Comparison of ENCODE assay signal across 22 cellular contexts in genomic region chr12:107440596-107440995, GRCh38.
DNase-seq lines count a peak whose midpoint lies in the region; ATAC-seq and TF ChIP-seq lines count a peak whose summit lies in the region.
"Had no signal": no experiment of that assay in that cellular context is flagged by ENCODE, and none has a peak within 500 bp of the region (broad histone marks: within the 10 kb centered on the region; RNA-seq: fewer than 3 reads in every experiment).

No MANE protein-coding gene starts in this region.

- H3K14ac ChIP-seq in IMR-90 (replicated peaks; ENCODE audit: low read depth, low read length) = no peak overlapping the region

- H2AK5ac ChIP-seq in IMR-90 (ENCODE audit: low read depth, low read length) = no peak overlapping the region

- no peak for TF ChIP-seq RAD21 in IMR-90 (IDR thresholded peaks at IDR 0.05; ENCODE audit: low read length)

- no peaks in the 10 kb centered on the region for H3K36me3 Mint-ChIP-seq in activated T-cell treated with anti-CD3 and anti-CD28 coated beads, Interleukin-2, amount 50 U/mL, for 72 hours (ENCODE audit: insufficient read depth in 2 of 2)
- H3K36me3 Mint-ChIP-seq in central memory CD8-positive, alpha-beta T cell (ENCODE audit: insufficient read depth) = no peaks in the 10 kb centered on the region
- H3K36me3 Mint-ChIP-seq in neural progenitor cell = no peaks in the 10 kb centered on the region
- H3K36me3 Mint-ChIP-seq: IgD-negative memory B cell had no signal

- intact Hi-C loops in IMR-90 (cut with micrococcal nuclease) = no loop called here
- intact Hi-C loops in sigmoid colon (cut with DNase I) = no loop called here

- no peak for TF ChIP-seq CTCF in IMR-90 (conservative IDR thresholded peaks at IDR 0.05; ENCODE audit: low read depth, low read length)
- TF ChIP-seq CTCF in neural progenitor cell (IDR thresholded peaks at IDR 0.05) = no peak
- no peak for TF ChIP-seq CTCF in sigmoid colon (IDR thresholded peaks at IDR 0.05)
- no peak for TF ChIP-seq CTCF in suprapubic skin (IDR thresholded peaks at IDR 0.05)

- H3K4me1 Mint-ChIP-seq in activated T-cell treated with anti-CD3 and anti-CD28 coated beads, Interleukin-2, amount 50 U/mL, for 72 hours (ENCODE audit: low read depth) = peaks cover 23% of the 10 kb centered on the region
- H3K4me1 Mint-ChIP-seq in central memory CD8-positive, alpha-beta T cell = peaks cover 18% of the 10 kb centered on the region
- peaks cover 26% of the 10 kb centered on the region for H3K4me1 Mint-ChIP-seq in neural progenitor cell

- no peak overlapping the region for H2AK9ac ChIP-seq in IMR-90 (replicated peaks; ENCODE audit: low read depth, low read length, poor library complexity)

- H3K27ac ChIP-seq in IMR-90 (ENCODE audit: insufficient read depth, low read length) (no peak overlapping the region), neural progenitor cell (no peak overlapping the region), sigmoid colon (no peak overlapping the region), suprapubic skin (no peak overlapping the region)

- H3K9me1 ChIP-seq in IMR-90 (ENCODE audit: insufficient read depth, low read length) = peaks cover 7% of the 10 kb centered on the region

- no peaks in the 10 kb centered on the region for H3K79me2 ChIP-seq in neural progenitor cell (ENCODE audit: low read depth)

- no peak overlapping the region for H2BK120ac ChIP-seq in IMR-90 (ENCODE audit: low read depth, low read length)

- H3K9me3 Mint-ChIP-seq in activated T-cell treated with anti-CD3 and anti-CD28 coated beads, Interleukin-2, amount 50 U/mL, for 72 hours = no peaks in the 10 kb centered on the region
- no peaks in the 10 kb centered on the region for H3K9me3 Mint-ChIP-seq in central memory CD8-positive, alpha-beta T cell
- no peaks in the 10 kb centered on the region for H3K9me3 Mint-ChIP-seq in neural progenitor cell
- H3K9me3 Mint-ChIP-seq: CD8-positive, alpha-beta memory T cell had no signal

- H3K4me1 ChIP-seq in IMR-90 (ENCODE audit: control insufficient read depth, insufficient read depth, low read length) (peaks cover 4% of the 10 kb centered on the region), neural progenitor cell (peaks cover 14% of the 10 kb centered on the region), sigmoid colon (peaks cover 0 to 8% (median 2%) of the 10 kb centered on the region in 4 donors), suprapubic skin (no peaks in the 10 kb centered on the region)

- dilution Hi-C loops in IMR-90 (cut with HindIII; ENCODE audit: low sequenced_read_pairs, unreplicated experiment) = no loop called here

- H3F3A ChIP-seq in neural progenitor cell (ENCODE audit: low read depth) = peaks cover 11% of the 10 kb centered on the region

- H3K4me2 ChIP-seq in IMR-90 (ENCODE audit: low read depth, low read length) (no peak overlapping the region), neural progenitor cell (no peak overlapping the region)

- H2BK20ac ChIP-seq in IMR-90 (ENCODE audit: low read depth, low read length) = no peak overlapping the region

- no peak for TF ChIP-seq EP300 in sigmoid colon (IDR thresholded peaks at IDR 0.05)
- TF ChIP-seq EP300 in suprapubic skin (IDR thresholded peaks at IDR 0.05) = no peak

- TF ChIP-seq POLR2A in IMR-90 (IDR thresholded peaks at IDR 0.05; ENCODE audit: low read depth, low read length) (no peak), sigmoid colon (IDR thresholded peaks at IDR 0.05) (no peak), suprapubic skin (IDR thresholded peaks at IDR 0.05) (no peak)

- no peak overlapping the region for H3K18ac ChIP-seq in IMR-90 (ENCODE audit: low read depth, low read length)

- H4K20me1 ChIP-seq in IMR-90 (ENCODE audit: insufficient read depth, low read length) = no peaks in the 10 kb centered on the region
- H4K20me1 ChIP-seq in neural progenitor cell (ENCODE audit: low read depth) = no peaks in the 10 kb centered on the region

- H3K4ac ChIP-seq in IMR-90 (ENCODE audit: low read depth, low read length) = no peak overlapping the region

- in situ Hi-C loops in IMR-90 (cut with MboI; ENCODE audit: low sequenced_read_pairs) = no loop called here

- H3K36me3 ChIP-seq in IMR-90 (ENCODE audit: control insufficient read depth, insufficient read depth, low read length) (no peaks in the 10 kb centered on the region), neural progenitor cell (no peaks in the 10 kb centered on the region), sigmoid colon (no peaks in the 10 kb centered on the region), suprapubic skin (no peaks in the 10 kb centered on the region)

- H4K5ac ChIP-seq in IMR-90 (ENCODE audit: low read depth, low read length) = no peak overlapping the region; the same call in 1 of the 2 replicates

- no peak for ATAC-seq in activated T-cell treated with anti-CD3 and anti-CD28 coated beads, Interleukin-2, amount 50 U/mL, for 72 hours (replicated peaks in 1 of 2)
- ATAC-seq in IMR-90 (ENCODE audit: low read depth) (no peak), GM19328 (IDR thresholded peaks at IDR 0.05; ENCODE audit: unreplicated experiment) (no peak)
- ATAC-seq in central memory CD8-positive, alpha-beta T cell (replicated peaks; ENCODE audit: extremely low read depth, poor library complexity, severe bottlenecking) = no peak

- H2BK5ac ChIP-seq in IMR-90 (ENCODE audit: low read depth, low read length, poor library complexity, severe bottlenecking) = no peak overlapping the region

- H3K79me1 ChIP-seq in IMR-90 (ENCODE audit: low read depth in 1 of 2, low read length in 2 of 2) = no peaks in the 10 kb centered on the region

- POLR2A ChIA-PET in IMR-90 (lab: Charles Lee; ENCODE audit: unreplicated experiment) = no interaction called here

- CTCF ChIA-PET in IMR-90 (lab: Yijun Ruan, JAX) = no interaction called here

- H3K4me3 ChIP-seq in IMR-90 (ENCODE audit: insufficient read depth, low read depth, low read length) = no peak overlapping the region
- H3K4me3 ChIP-seq in neural progenitor cell = no peak overlapping the region
- no peak overlapping the region for H3K4me3 ChIP-seq in sigmoid colon
- no peak overlapping the region for H3K4me3 ChIP-seq in suprapubic skin

- H2AFZ ChIP-seq in IMR-90 (replicated peaks; ENCODE audit: low read length, poor library complexity) = peak overlapping the region; percentile 15
- H2AFZ ChIP-seq in neural progenitor cell (replicated peaks) = no peak overlapping the region

- DNase-seq in activated T-cell treated with anti-CD3 and anti-CD28 coated beads, Interleukin-2, amount 50 U/mL, for 72 hours = no peak
- DNase-seq in activated T-cell treated with anti-CD3 and anti-CD28 coated beads for 4 hours = no peak
- DNase-seq in IMR-90 = no peak
- no peak for DNase-seq in central memory CD8-positive, alpha-beta T cell (ENCODE audit: low spot score in 2 of 2)
- DNase-seq in neural progenitor cell (ENCODE audit: low spot score) = no peak
- no peak for DNase-seq in sigmoid colon
- no peak for DNase-seq in suprapubic skin (ENCODE audit: low spot score in 2 of 2)
- DNase-seq: AML-193; C1 segment of cervical spinal cord; Calu3; CD8-positive, alpha-beta memory T cell; DMS53; GDM1; H7; NCI-H1105; NCI-H146; NCI-H2029; NCI-H2227 treated with DMSO at 0.1 percent for 48 hours; NCI-H510A; NCI-H748 treated with DMSO at 0.1 percent for 48 hours had no signal

- WGBS in IMR-90 (ENCODE audit: extremely low coverage in 2 of 2, insufficient read length in 1 of 2), 2 experiments = no CpG with 5 or more reads among the region's 4 CpGs
- whole genome bisulfite sequencing in sigmoid colon, 2 donors = 23 to 74% methylated on average over 4 of the region's 4 CpGs
- 84% methylated on average over 4 of the region's 4 CpGs for WGBS in suprapubic skin

- no TSS peak for BruUV-seq in IMR-90 (replicated peaks; lab: Mats Ljungman, UMichigan)

- no peaks in the 10 kb centered on the region for H3K27me3 Mint-ChIP-seq in activated T-cell treated with anti-CD3 and anti-CD28 coated beads, Interleukin-2, amount 50 U/mL, for 72 hours (ENCODE audit: low read depth)
- no peaks in the 10 kb centered on the region for H3K27me3 Mint-ChIP-seq in central memory CD8-positive, alpha-beta T cell
- H3K27me3 Mint-ChIP-seq in neural progenitor cell (ENCODE audit: insufficient read depth, low read depth) = peaks cover 44% of the 10 kb centered on the region

- H3K27me3 ChIP-seq in IMR-90 (ENCODE audit: control insufficient read depth, insufficient read depth, low read length) (no peaks in the 10 kb centered on the region), neural progenitor cell (no peaks in the 10 kb centered on the region), sigmoid colon (no peaks in the 10 kb centered on the region), suprapubic skin (peaks cover 6% of the 10 kb centered on the region)

- no peak overlapping the region for H4K8ac ChIP-seq in IMR-90 (ENCODE audit: low read depth in 2 of 2, low read length in 2 of 2)

- H3K23ac ChIP-seq in IMR-90 (ENCODE audit: low read depth, low read length) = no peak overlapping the region

- H4K91ac ChIP-seq in IMR-90 (ENCODE audit: insufficient read depth, low read depth, low read length) = no peak overlapping the region

- H3K27ac Mint-ChIP-seq in activated T-cell treated with anti-CD3 and anti-CD28 coated beads, Interleukin-2, amount 50 U/mL, for 72 hours = peak overlapping the region; percentile 40
- H3K27ac Mint-ChIP-seq in central memory CD8-positive, alpha-beta T cell (ENCODE audit: low read depth) = peak overlapping the region; percentile 35
- H3K27ac Mint-ChIP-seq in neural progenitor cell = peak overlapping the region; percentile 59
- H3K27ac Mint-ChIP-seq: IgD-negative memory B cell had no signal

- H2BK15ac ChIP-seq in IMR-90 (ENCODE audit: low read depth, low read length) = 0 out of 3 replicates have a peak overlapping the region, but pooled peaks have one; percentile 17

- H3K9ac ChIP-seq in IMR-90 (ENCODE audit: low read depth, low read length) (no peak overlapping the region), neural progenitor cell (no peak overlapping the region)

- no peaks in the 10 kb centered on the region for H3K9me3 ChIP-seq in IMR-90 (ENCODE audit: control insufficient read depth, insufficient read depth, low read length)
- no peaks in the 10 kb centered on the region for H3K9me3 ChIP-seq in neural progenitor cell (ENCODE audit: low read depth)
- H3K9me3 ChIP-seq in sigmoid colon = no peaks in the 10 kb centered on the region
- no peaks in the 10 kb centered on the region for H3K9me3 ChIP-seq in suprapubic skin

- H3K56ac ChIP-seq in IMR-90 (ENCODE audit: extremely low read depth, insufficient read depth, low read length) = no peak overlapping the region

- no peak overlapping the region for H3K4me3 Mint-ChIP-seq in activated T-cell treated with anti-CD3 and anti-CD28 coated beads, Interleukin-2, amount 50 U/mL, for 72 hours
- H3K4me3 Mint-ChIP-seq in central memory CD8-positive, alpha-beta T cell = no peak overlapping the region
- H3K4me3 Mint-ChIP-seq in neural progenitor cell = no peak overlapping the region
- H3K4me3 Mint-ChIP-seq: IgD-negative memory B cell had no signal
